ENCODE assay signal across 8 cellular contexts in genomic region chr22:37777122-37777687, GRCh38. TPM values are rescaled to one million over a fixed set of nuclear protein-coding genes. Genes with fewer than 3 reads are reported as not detected.
DNase-seq lines count a peak whose midpoint lies in the region; ATAC-seq, FAIRE-seq and TF ChIP-seq lines count a peak whose summit lies in the region.

No MANE protein-coding gene starts in this region.

- no peaks in the 10 kb centered on the region for H3K9me2 ChIP-seq in PC-9 (ENCODE audit: insufficient read depth)

- H3K79me2 ChIP-seq in ACC112 (ENCODE audit: control insufficient read depth, insufficient read depth, low read length, unreplicated experiment) (no peaks in the 10 kb centered on the region), PC-9 (ENCODE audit: low read depth) (no peaks in the 10 kb centered on the region)

- no peak for TF ChIP-seq POLR2A in uterus (IDR thresholded peaks at IDR 0.05)

- no peaks in the 10 kb centered on the region for H3K27me3 ChIP-seq in ACC112 (ENCODE audit: insufficient read depth, low read length)
- H3K27me3 ChIP-seq in PC-9 (ENCODE audit: insufficient read depth, low read depth) = no peaks in the 10 kb centered on the region
- no peaks in the 10 kb centered on the region for H3K27me3 ChIP-seq in uterus

- no peaks in the 10 kb centered on the region for H3K9me3 ChIP-seq in PC-9 (ENCODE audit: insufficient read depth, low read depth)
- no peaks in the 10 kb centered on the region for H3K9me3 ChIP-seq in uterus

- H4K20me1 ChIP-seq in PC-9 (ENCODE audit: insufficient read depth) = no peaks in the 10 kb centered on the region

- intact Hi-C loops in PC-9 (cut with micrococcal nuclease; ENCODE audit: unreplicated experiment) (no loop called here), left ventricle myocardium superior (cut with micrococcal nuclease) (no loop called here), uterus (cut with DNase I; ENCODE audit: low total_unique reads) (no loop called here)

- peak; percentile 39 for DNase-seq in GM19239 (ENCODE audit: insufficient read length, low spot score)
- peak; percentile 96 to 100 for DNase-seq in PC-9
- no peak for DNase-seq in left ventricle myocardium superior
- DNase-seq in uterus = peak in 1 of 2 donors; percentile 56
- no peak for DNase-seq in NCI-H1436 treated with DMSO at 0.1 percent for 48 hours (lab: John Stamatoyannopoulos, UW)
- DNase-seq in NCI-H446 treated with DMSO at 0.1 percent for 48 hours (lab: John Stamatoyannopoulos, UW) = no peak
- no peak for DNase-seq in NCI-H1092 treated with DMSO at 0.1 percent for 48 hours (lab: John Stamatoyannopoulos, UW)

- peak; percentile 73 for FAIRE-seq in GM19239 (lab: Jason Lieb, UNC)

- peak overlapping the region; percentile 76 for H3K4me2 ChIP-seq in PC-9

- H3K4me1 ChIP-seq in ACC112 (ENCODE audit: control insufficient read depth, insufficient read depth, low read length, unreplicated experiment) (peaks cover 27% of the 10 kb centered on the region), PC-9 (replicated peaks; ENCODE audit: insufficient read depth) (peaks cover 38% of the 10 kb centered on the region), uterus (no peaks in the 10 kb centered on the region)

- POLR2A ChIA-PET in PC-9 (lab: Charles Lee; ENCODE audit: unreplicated experiment) = interaction anchor here (0.6 kb wide), 1 partner anchor 228 kb away, joined by 7 read pairs; no protein-coding TSS in a partner anchor

- ATAC-seq in left ventricle myocardium superior = peak; percentile 38

- peak overlapping the region; percentile 96 for H3K27ac ChIP-seq in ACC112 (ENCODE audit: low read depth, low read length)
- H3K27ac ChIP-seq in PC-9 = peak overlapping the region; percentile 91
- peak overlapping the region; percentile 44 to 59 for H3K27ac ChIP-seq in uterus

- no peak for TF ChIP-seq CTCF in PC-9 (conservative IDR thresholded peaks at IDR 0.05)
- no peak for TF ChIP-seq CTCF in uterus (IDR thresholded peaks at IDR 0.05)

- CTCF ChIA-PET in PC-9 (lab: Charles Lee) = interaction anchor here (0.7 kb wide), 1 partner anchor 114 kb away, joined by 6 read pairs; no protein-coding TSS in a partner anchor

- H3K36me3 ChIP-seq in ACC112 (ENCODE audit: insufficient read depth, low read length) = no peaks in the 10 kb centered on the region
- no peaks in the 10 kb centered on the region for H3K36me3 ChIP-seq in PC-9 (ENCODE audit: low read depth)
- H3K36me3 ChIP-seq in uterus = no peaks in the 10 kb centered on the region

- no TSS peak for BruUV-seq in PC-9 (replicated peaks; lab: Mats Ljungman, UMichigan)

- no peak overlapping the region for H2AFZ ChIP-seq in ACC112 (ENCODE audit: low read length, unreplicated experiment)
- H2AFZ ChIP-seq in PC-9 = no peak overlapping the region

- H3K4me3 ChIP-seq in ACC112 (ENCODE audit: low read depth, low read length) (no peak overlapping the region), PC-9 (no peak overlapping the region; the same call in 1 of the 2 replicates), uterus (no peak overlapping the region)

- H3F3A ChIP-seq in PC-9 (ENCODE audit: insufficient read depth, low read depth) = peaks cover 63% of the 10 kb centered on the region

RNA-seq across cellular contexts. Expression of gene GCAT, which starts 30.5 kb away (rescaled TPM):
- total RNA-seq in PC-9 (2021) = 32.3 and 37.7 TPM in 2 replicates
- 42.0 TPM for total RNA-seq in left ventricle myocardium superior
- total RNA-seq in uterus = 10 to 100 TPM in 3 of 4 donors, 1 to 10 TPM in 1; 3.8 to 53.8 (median 14.9) TPM

RNA-seq across cellular contexts. Expression of gene GALR3, which starts 46.0 kb away (rescaled TPM):
- total RNA-seq in PC-9 (2021) (0.31 and 0.45 TPM in 2 replicates), left ventricle myocardium superior (not detected), uterus (not detected)

Comparison
In these comparisons a context has a peak if more than half of its experiments do, and no peak if none do; other contexts are left out.
1. DNase-seq: peak in GM19239 (single experiment) and PC-9 (2 of 2); none in left ventricle myocardium superior (single experiment), NCI-H1436 treated with DMSO at 0.1 percent for 48 hours (single experiment), NCI-H446 treated with DMSO at 0.1 percent for 48 hours (single experiment) and NCI-H1092 treated with DMSO at 0.1 percent for 48 hours (single experiment).
2. Peak in every context shown above with its lines, with median percentiles within 50 percentile points of each other: H3K27ac ChIP-seq.